1 cellular context compared by ENCODE assay signal in the genomic region with DNA sequence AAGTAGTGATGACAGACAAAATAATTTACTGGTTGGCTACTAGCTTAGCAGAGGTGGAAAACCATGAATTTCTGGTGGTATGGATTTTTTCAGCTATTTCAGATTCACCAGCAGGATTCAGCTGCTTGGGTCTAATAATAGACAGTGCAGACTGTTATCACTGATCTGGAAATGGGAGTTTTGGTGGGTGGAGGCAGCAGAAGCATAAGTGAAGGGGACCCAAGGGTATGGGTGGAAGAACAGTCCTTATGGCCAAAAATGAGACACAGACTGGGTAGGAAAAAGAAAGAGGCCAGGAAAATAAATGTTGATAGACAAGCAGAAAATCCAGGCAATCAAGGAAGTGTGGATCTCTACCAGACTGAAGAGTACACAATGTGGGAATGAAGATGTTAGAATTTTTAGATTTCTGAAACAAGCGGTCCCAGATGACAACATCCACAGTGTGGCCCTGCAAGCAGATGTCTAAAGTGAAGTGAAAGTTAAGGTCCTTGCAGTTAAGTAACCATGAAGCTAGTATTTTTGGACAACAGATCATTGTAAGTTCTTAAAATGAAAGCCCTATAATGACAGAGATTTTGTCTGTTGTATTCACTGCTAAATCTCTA.
TF ChIP-seq lines count a peak whose summit lies in the region.

No MANE protein-coding gene starts in this region.

TF ChIP-seq in SK-N-SH, 30 proteins besides CTCF, POLR2A, EP300 and RAD21 (continued from another document):
- TF ChIP-seq NRF1 (IDR thresholded peaks at IDR 0.05; ENCODE audit: low read depth, low read length) (no peak), CHD2 (IDR thresholded peaks at IDR 0.05; ENCODE audit: low read length, partially characterized antibody) (no peak), SMC3 (IDR thresholded peaks at IDR 0.05; ENCODE audit: low read depth, low read length) (no peak)
